In genomic region chr18:48902856-48903601, GRCh38 we compare ENCODE assay signal across 12 cellular contexts. TPM values are rescaled to one million over a fixed set of nuclear protein-coding genes. Genes with fewer than 3 reads are reported as not detected.
DNase-seq lines count a peak whose midpoint lies in the region; ATAC-seq and TF ChIP-seq lines count a peak whose summit lies in the region.
"Had no signal": no experiment of that assay in that cellular context is flagged by ENCODE, and none has a peak within 500 bp of the region (broad histone marks: within the 10 kb centered on the region; RNA-seq: fewer than 3 reads in every experiment).

No MANE protein-coding gene starts in this region.

- POLR2A ChIA-PET in MCF 10A (lab: Yijun Ruan, JAX): interaction anchor here (0.7 kb wide), 1 partner anchor 93 kb away, joined by 3 read pairs; no protein-coding TSS in a partner anchor
- POLR2A ChIA-PET in activated CD4-positive, alpha-beta T cell treated with anti-CD3 and anti-CD28 coated beads for 36 hours (lab: Charles Lee): no interaction called here

- CTCF ChIA-PET in MCF 10A (lab: Yijun Ruan, JAX): interaction anchor here (1.0 kb wide), 1 partner anchor 307 kb away, joined by 4 read pairs; no protein-coding TSS in a partner anchor
- CTCF ChIA-PET in mammary epithelial cell (lab: Charles Lee; ENCODE audit: low non-redundant PET): no interaction called here
- CTCF ChIA-PET in activated CD4-positive, alpha-beta T cell treated with anti-CD3 and anti-CD28 coated beads for 36 hours (lab: Charles Lee): interaction anchor here (0.6 kb wide), 1 partner anchor 1085 kb away, joined by 3 read pairs; no protein-coding TSS in a partner anchor

- ATAC-seq in Right ventricle myocardium inferior: peak; percentile 79
- no peak for ATAC-seq in activated CD4-positive, alpha-beta T cell treated with anti-CD3 and anti-CD28 coated beads for 36 hours
- ATAC-seq: stimulated activated memory B cell treated with anti-CD40 and anti-IgM and Interleukin-4, amounts not matched to agents 10 μg/mL and 1 μg/mL and 100 μg/mL, for 72 hours had no signal

- in situ Hi-C loops in mammary epithelial cell (cut with MboI; ENCODE audit: low sequenced_read_pairs in 2 of 2): no loop called here

- DNase-seq in MCF 10A (ENCODE audit: unreplicated experiment): peak; percentile 11
- DNase-seq in mammary epithelial cell: no peak
- peak; percentile 84 for DNase-seq in Right ventricle myocardium inferior (ENCODE audit: missing footprints)
- peak; percentile 96 for DNase-seq in osteoblast (ENCODE audit: insufficient read length, low spot score, missing footprints)
- no peak for DNase-seq in stimulated activated CD4-positive, alpha-beta T cell treated with anti-CD3 and anti-CD28 coated beads, Interleukin-1b, Interleukin-23, amount 100 ng/mL, for 48 hours
- no peak for DNase-seq in activated CD4-positive, alpha-beta T cell treated with anti-CD3 and anti-CD28 coated beads for 36 hours
- DNase-seq in activated CD4-positive, alpha-beta T cell treated with anti-CD3 and anti-CD28 coated beads for 1 hour: no peak
- DNase-seq in NCI-H446 treated with DMSO at 0.1 percent for 48 hours (lab: John Stamatoyannopoulos, UW): no peak
- DNase-seq: GOT3 had no signal

- intact Hi-C loops in MCF 10A (cut with micrococcal nuclease): no loop called here
- intact Hi-C loops in mammary epithelial cell (cut with micrococcal nuclease): no loop called here
- intact Hi-C loops in Right ventricle myocardium inferior (cut with DNase I): no loop called here
- intact Hi-C loops in activated CD4-positive, alpha-beta T cell treated with anti-CD3 and anti-CD28 coated beads for 36 hours (cut with DNase I, micrococcal nuclease): no loop called here

- H3K4me2 ChIP-seq in mammary epithelial cell (ENCODE audit: insufficient read depth, low read depth, low read length): no peak overlapping the region
- H3K4me2 ChIP-seq in osteoblast (ENCODE audit: insufficient read depth, low read length): peak overlapping the region; percentile 67

- peaks cover 19% of the 10 kb centered on the region for H3K9me3 Mint-ChIP-seq in MCF 10A (ENCODE audit: unreplicated experiment)
- H3K9me3 Mint-ChIP-seq in activated CD4-positive, alpha-beta T cell treated with anti-CD3 and anti-CD28 coated beads for 36 hours (ENCODE audit: low read depth): peaks cover 18% of the 10 kb centered on the region

- H3K4me3 ChIP-seq in mammary epithelial cell (replicated peaks in 1 of 3; ENCODE audit: insufficient read depth in 1 of 3, low read depth in 2 of 3, low read length in 3 of 3) (no peak overlapping the region), osteoblast (ENCODE audit: insufficient read depth, low read length) (no peak overlapping the region)

- H3K36me3 ChIP-seq in mammary epithelial cell (ENCODE audit: insufficient read depth, low read length) (no peaks in the 10 kb centered on the region), osteoblast (ENCODE audit: insufficient read depth, low read length) (no peaks in the 10 kb centered on the region)
- H3K36me3 ChIP-seq: neutrophil had no signal

- H3K79me2 ChIP-seq in mammary epithelial cell (ENCODE audit: insufficient read depth, low read length): no peaks in the 10 kb centered on the region
- H3K79me2 ChIP-seq in osteoblast (ENCODE audit: insufficient read depth, low read length): no peaks in the 10 kb centered on the region

- no peaks in the 10 kb centered on the region for H3K27me3 Mint-ChIP-seq in MCF 10A (ENCODE audit: insufficient read depth, unreplicated experiment)
- H3K27me3 Mint-ChIP-seq in activated CD4-positive, alpha-beta T cell treated with anti-CD3 and anti-CD28 coated beads for 36 hours: no peaks in the 10 kb centered on the region
- H3K27me3 Mint-ChIP-seq: stimulated activated memory B cell treated with anti-CD40 and anti-IgM and Interleukin-4, amounts not matched to agents 10 μg/mL and 1 μg/mL and 100 μg/mL, for 72 hours had no signal

- no peaks in the 10 kb centered on the region for H3K36me3 Mint-ChIP-seq in MCF 10A (ENCODE audit: insufficient read depth, unreplicated experiment)
- peaks cover 4% of the 10 kb centered on the region for H3K36me3 Mint-ChIP-seq in activated CD4-positive, alpha-beta T cell treated with anti-CD3 and anti-CD28 coated beads for 36 hours (ENCODE audit: low read depth)

- H3K4me1 ChIP-seq in mammary epithelial cell (ENCODE audit: insufficient read depth, low read length): peaks cover 12% of the 10 kb centered on the region
- H3K4me1 ChIP-seq in osteoblast (ENCODE audit: insufficient read depth, low read length): peaks cover 40% of the 10 kb centered on the region

- over 99% methylated on average over 8 of the region's 8 CpGs for WGBS in mammary epithelial cell (ENCODE audit: low coverage, missing lambda C conversion rate)

- H2AFZ ChIP-seq in mammary epithelial cell (ENCODE audit: low read depth, low read length): no peak overlapping the region
- H2AFZ ChIP-seq in osteoblast (ENCODE audit: low read length): peak overlapping the region; percentile 22

- H3K27me3 ChIP-seq in mammary epithelial cell (ENCODE audit: insufficient read depth, low read length) (no peaks in the 10 kb centered on the region), osteoblast (ENCODE audit: insufficient read depth, low read length) (no peaks in the 10 kb centered on the region)
- H3K27me3 ChIP-seq: neutrophil had no signal

- H3K9me3 ChIP-seq in mammary epithelial cell (replicated peaks; ENCODE audit: insufficient read depth, low read length): peaks cover 12% of the 10 kb centered on the region
- peaks cover 3% of the 10 kb centered on the region for H3K9me3 ChIP-seq in osteoblast (ENCODE audit: low read depth, low read length)
- H3K9me3 ChIP-seq: neutrophil had no signal

- dilution Hi-C loops in mammary epithelial cell (cut with HindIII; ENCODE audit: low sequenced_read_pairs): no loop called here

- no peak overlapping the region for H3K9ac ChIP-seq in mammary epithelial cell (ENCODE audit: insufficient read depth, low read length)

- TF ChIP-seq CTCF in MCF 10A (IDR thresholded peaks at IDR 0.05; ENCODE audit: unreplicated experiment) (no peak), mammary epithelial cell (conservative IDR thresholded peaks at IDR 0.05 in 1 of 2, IDR thresholded peaks at IDR 0.05 in 1 of 2; ENCODE audit: extremely low read depth in 1 of 2, insufficient read depth in 1 of 2, low read depth in 1 of 2, low read length in 2 of 2) (no peak), osteoblast (IDR thresholded peaks at IDR 0.05; ENCODE audit: extremely low read depth, low read depth, low read length) (peak; percentile 6)

- no peak overlapping the region for H3K27ac Mint-ChIP-seq in MCF 10A (ENCODE audit: low read depth, unreplicated experiment)
- no peak overlapping the region for H3K27ac Mint-ChIP-seq in activated CD4-positive, alpha-beta T cell treated with anti-CD3 and anti-CD28 coated beads for 36 hours
- H3K27ac Mint-ChIP-seq: stimulated activated memory B cell treated with anti-CD40 and anti-IgM and Interleukin-4, amounts not matched to agents 10 μg/mL and 1 μg/mL and 100 μg/mL, for 72 hours; T-helper 1 cell treated with Interleukin-12 subunit alpha and Interleukin-12 subunit beta and Interleukin-4 antibody, amounts not matched to agents 30 μg/mL and 1 μg/mL, for 36 hours had no signal

- H4K20me1 ChIP-seq in mammary epithelial cell (ENCODE audit: insufficient read depth, low read length) (no peaks in the 10 kb centered on the region), osteoblast (ENCODE audit: insufficient read depth, low read length) (no peaks in the 10 kb centered on the region)

- H3K27ac ChIP-seq in mammary epithelial cell (ENCODE audit: insufficient read depth, low read depth, low read length) (no peak overlapping the region), osteoblast (ENCODE audit: low read depth, low read length) (peak overlapping the region; percentile 99)

- BruUV-seq in MCF 10A (replicated peaks; lab: Mats Ljungman, UMichigan) (no TSS peak), mammary epithelial cell (replicated peaks; lab: Mats Ljungman, UMichigan) (no TSS peak)

- peaks cover 7% of the 10 kb centered on the region for H3K4me1 Mint-ChIP-seq in MCF 10A (ENCODE audit: insufficient read depth, unreplicated experiment)
- peaks cover 11% of the 10 kb centered on the region for H3K4me1 Mint-ChIP-seq in activated CD4-positive, alpha-beta T cell treated with anti-CD3 and anti-CD28 coated beads for 36 hours

- no peak overlapping the region for H3K4me3 Mint-ChIP-seq in MCF 10A (ENCODE audit: unreplicated experiment)
- H3K4me3 Mint-ChIP-seq in activated CD4-positive, alpha-beta T cell treated with anti-CD3 and anti-CD28 coated beads for 36 hours: no peak overlapping the region
- H3K4me3 Mint-ChIP-seq: stimulated activated memory B cell treated with anti-CD40 and anti-IgM and Interleukin-4, amounts not matched to agents 10 μg/mL and 1 μg/mL and 100 μg/mL, for 72 hours; T-helper 1 cell treated with Interleukin-12 subunit alpha and Interleukin-12 subunit beta and Interleukin-4 antibody, amounts not matched to agents 30 μg/mL and 1 μg/mL, for 36 hours had no signal

RNA-seq across cellular contexts. Expression of gene SMAD7, which starts 47.7 kb away (rescaled TPM):
- total RNA-seq in MCF 10A (2022): 9.8 and 12.3 TPM in 2 replicates
- total RNA-seq in mammary epithelial cell: 10 to 100 TPM; 15.7 to 20.0 TPM
- 8.2 TPM for polyA plus RNA-seq in mammary epithelial cell
- 53.8 TPM for polyA minus RNA-seq in mammary epithelial cell
- 12.0 TPM for total RNA-seq in Right ventricle myocardium inferior
- total RNA-seq in osteoblast: 76.0 and 81.6 TPM in 2 replicates
- total RNA-seq in activated CD4-positive, alpha-beta T cell treated with anti-CD3 and anti-CD28 coated beads for 36 hours: 1 to 10 TPM; 7.2 to 9.3 TPM

Comparison
In these comparisons a context has a peak if more than half of its experiments do, and no peak if none do; other contexts are left out.
1. DNase-seq: peak in MCF 10A (single experiment), Right ventricle myocardium inferior (single experiment) and osteoblast (single experiment); none in mammary epithelial cell (single experiment), stimulated activated CD4-positive, alpha-beta T cell treated with anti-CD3 and anti-CD28 coated beads, Interleukin-1b, Interleukin-23, amount 100 ng/mL, for 48 hours (single experiment), activated CD4-positive, alpha-beta T cell treated with anti-CD3 and anti-CD28 coated beads for 36 hours (single experiment), activated CD4-positive, alpha-beta T cell treated with anti-CD3 and anti-CD28 coated beads for 1 hour (single experiment) and NCI-H446 treated with DMSO at 0.1 percent for 48 hours (single experiment).